In the genomic region with DNA sequence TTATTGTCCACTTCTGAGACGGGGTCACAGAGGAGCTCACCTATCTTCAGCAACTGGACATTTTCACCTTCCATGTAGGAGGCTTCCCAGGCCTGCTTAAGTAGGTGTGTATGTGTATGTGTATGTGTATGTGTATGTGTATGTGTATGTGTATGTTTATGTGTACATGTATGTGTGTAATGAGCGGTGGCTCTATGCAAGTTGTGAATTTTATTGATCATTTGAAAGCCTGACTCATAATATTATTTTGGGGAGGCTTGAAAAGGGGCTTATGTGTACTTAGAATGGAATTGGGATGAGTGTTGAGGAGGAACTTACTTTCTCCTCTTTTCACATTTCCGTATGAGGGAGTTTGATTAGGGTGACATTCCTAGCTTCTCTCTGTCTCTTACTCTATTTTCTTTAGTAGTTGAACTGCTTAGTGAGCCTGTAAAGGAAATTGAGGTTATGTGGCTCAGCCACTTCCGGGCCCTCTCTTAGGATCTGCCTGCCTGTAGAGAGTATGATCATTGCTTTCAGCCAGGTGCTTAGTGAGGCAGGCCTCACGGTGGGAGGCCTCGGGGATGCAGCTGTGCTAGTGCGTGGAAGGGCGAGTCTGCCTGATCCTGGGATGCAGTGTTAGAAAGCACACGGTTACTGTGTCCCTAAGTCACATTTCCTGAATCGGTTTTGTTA, we compare ENCODE assay signal across 8 cellular contexts.
DNase-seq lines count a peak whose midpoint lies in the region; ATAC-seq and TF ChIP-seq lines count a peak whose summit lies in the region.

No MANE protein-coding gene starts in this region.

- H3K36me3 ChIP-seq in GM23338 (ENCODE audit: insufficient read depth) (no peaks in the 10 kb centered on the region), gastrocnemius medialis (no peaks in the 10 kb centered on the region)

- H3K27me3 ChIP-seq in GM23338 (ENCODE audit: insufficient read depth): no peaks in the 10 kb centered on the region
- H3K27me3 ChIP-seq in gastrocnemius medialis: no peaks in the 10 kb centered on the region

- intact Hi-C loops in gastrocnemius medialis (cut with DNase I; ENCODE audit: low total_unique reads): no loop called here
- intact Hi-C loops in posterior vena cava (cut with DNase I): loop anchor here in 1 of 2 donors (10.0 kb wide), 2 partner anchors 65 to 115 kb away; partner anchors contain the start of genes IER5 and MR1

- H3K27ac ChIP-seq in GM23338 (ENCODE audit: low read depth) (no peak overlapping the region), gastrocnemius medialis (peak overlapping the region; percentile 93 to 99 (median 98)), caudate nucleus (ENCODE audit: low read depth, low read length) (no peak overlapping the region)

- H3F3A ChIP-seq in GM23338 (replicated peaks; ENCODE audit: low read depth): no peaks in the 10 kb centered on the region

- H3K4me1 ChIP-seq in GM23338 (ENCODE audit: insufficient read depth) (peaks cover 8% of the 10 kb centered on the region), gastrocnemius medialis (peaks cover 56 to 63% of the 10 kb centered on the region in 2 donors)

- TF ChIP-seq CTCF in GM23338 (conservative IDR thresholded peaks at IDR 0.05; ENCODE audit: low read depth in 2 of 2): no peak
- no peak for TF ChIP-seq CTCF in gastrocnemius medialis (IDR thresholded peaks at IDR 0.05 in 4 of 5, conservative IDR thresholded peaks at IDR 0.05 in 1 of 5)

- no peaks in the 10 kb centered on the region for H3K9me2 ChIP-seq in GM23338 (ENCODE audit: insufficient read depth)

- in situ Hi-C loops in gastrocnemius medialis (cut with MboI; ENCODE audit: low sequenced_read_pairs in 4 of 4): loop anchor here (5.0 to 10.0 kb wide), 4 partner anchors 65 to 115 kb away; partner anchors contain the start of genes IER5 (in 2 of the 4) and MR1 (in 2 of the 4)

- H3K27ac Mint-ChIP-seq in GM23338: no peak overlapping the region; the same call in 1 of the 2 replicates

- peak in 1 of 2 donors; percentile 11 for TF ChIP-seq POLR2A in gastrocnemius medialis (IDR thresholded peaks at IDR 0.05)

- H3K27me3 Mint-ChIP-seq in GM23338 (ENCODE audit: insufficient read depth, low read depth, poor library complexity): peaks cover 2% of the 10 kb centered on the region

- H3K79me2 ChIP-seq in GM23338 (replicated peaks; ENCODE audit: insufficient read depth): no peaks in the 10 kb centered on the region

- no peak overlapping the region for H3K4me2 ChIP-seq in GM23338

- peak; percentile 57 for ATAC-seq in GM18508 (IDR thresholded peaks at IDR 0.05; ENCODE audit: insufficient read depth, unreplicated experiment)
- peak; percentile 83 for ATAC-seq in GM23338
- ATAC-seq in gastrocnemius medialis: no peak

- no peaks in the 10 kb centered on the region for H3K36me3 Mint-ChIP-seq in GM23338 (ENCODE audit: low read depth)

- peaks cover 16% of the 10 kb centered on the region for H3K4me1 Mint-ChIP-seq in GM23338

- H3K4me3 Mint-ChIP-seq in GM23338: no peak overlapping the region

- no peaks in the 10 kb centered on the region for H3K9me3 ChIP-seq in gastrocnemius medialis

- H4K20me1 ChIP-seq in GM23338 (replicated peaks; ENCODE audit: insufficient read depth): no peaks in the 10 kb centered on the region

- H3K9me3 Mint-ChIP-seq in GM23338: peaks cover 3% of the 10 kb centered on the region; the same call in 2 of the 3 replicates

- H3K4me3 ChIP-seq in GM23338: no peak overlapping the region
- no peak overlapping the region for H3K4me3 ChIP-seq in gastrocnemius medialis

- no peak overlapping the region for H2AFZ ChIP-seq in GM23338

- peak; percentile 34 for DNase-seq in GM23338 (ENCODE audit: low spot score)
- DNase-seq in MV-4-11 (lab: John Stamatoyannopoulos, UW): peak; percentile 87
- peak; percentile 43 to 59 for DNase-seq in activated CD8-positive, alpha-beta memory T cell treated with anti-CD3 and anti-CD28 coated beads for 4 hours (ENCODE audit: low read depth in 2 of 2)
- DNase-seq in gastrocnemius medialis: no peak
- no peak for DNase-seq in HUDEP-2 (lab: John Stamatoyannopoulos, UW; ENCODE audit: unreplicated experiment in 76 of 76)
- no peak for DNase-seq in caudate nucleus (lab: John Stamatoyannopoulos, UW)
- DNase-seq in posterior vena cava (ENCODE audit: low spot score): no peak

TF ChIP-seq in GM23338, 12 proteins besides CTCF, POLR2A, EP300 and RAD21 (continues in another document):
- no peak for TF ChIP-seq ETS1 (IDR thresholded peaks at IDR 0.05)
- TF ChIP-seq, protein P1, sequence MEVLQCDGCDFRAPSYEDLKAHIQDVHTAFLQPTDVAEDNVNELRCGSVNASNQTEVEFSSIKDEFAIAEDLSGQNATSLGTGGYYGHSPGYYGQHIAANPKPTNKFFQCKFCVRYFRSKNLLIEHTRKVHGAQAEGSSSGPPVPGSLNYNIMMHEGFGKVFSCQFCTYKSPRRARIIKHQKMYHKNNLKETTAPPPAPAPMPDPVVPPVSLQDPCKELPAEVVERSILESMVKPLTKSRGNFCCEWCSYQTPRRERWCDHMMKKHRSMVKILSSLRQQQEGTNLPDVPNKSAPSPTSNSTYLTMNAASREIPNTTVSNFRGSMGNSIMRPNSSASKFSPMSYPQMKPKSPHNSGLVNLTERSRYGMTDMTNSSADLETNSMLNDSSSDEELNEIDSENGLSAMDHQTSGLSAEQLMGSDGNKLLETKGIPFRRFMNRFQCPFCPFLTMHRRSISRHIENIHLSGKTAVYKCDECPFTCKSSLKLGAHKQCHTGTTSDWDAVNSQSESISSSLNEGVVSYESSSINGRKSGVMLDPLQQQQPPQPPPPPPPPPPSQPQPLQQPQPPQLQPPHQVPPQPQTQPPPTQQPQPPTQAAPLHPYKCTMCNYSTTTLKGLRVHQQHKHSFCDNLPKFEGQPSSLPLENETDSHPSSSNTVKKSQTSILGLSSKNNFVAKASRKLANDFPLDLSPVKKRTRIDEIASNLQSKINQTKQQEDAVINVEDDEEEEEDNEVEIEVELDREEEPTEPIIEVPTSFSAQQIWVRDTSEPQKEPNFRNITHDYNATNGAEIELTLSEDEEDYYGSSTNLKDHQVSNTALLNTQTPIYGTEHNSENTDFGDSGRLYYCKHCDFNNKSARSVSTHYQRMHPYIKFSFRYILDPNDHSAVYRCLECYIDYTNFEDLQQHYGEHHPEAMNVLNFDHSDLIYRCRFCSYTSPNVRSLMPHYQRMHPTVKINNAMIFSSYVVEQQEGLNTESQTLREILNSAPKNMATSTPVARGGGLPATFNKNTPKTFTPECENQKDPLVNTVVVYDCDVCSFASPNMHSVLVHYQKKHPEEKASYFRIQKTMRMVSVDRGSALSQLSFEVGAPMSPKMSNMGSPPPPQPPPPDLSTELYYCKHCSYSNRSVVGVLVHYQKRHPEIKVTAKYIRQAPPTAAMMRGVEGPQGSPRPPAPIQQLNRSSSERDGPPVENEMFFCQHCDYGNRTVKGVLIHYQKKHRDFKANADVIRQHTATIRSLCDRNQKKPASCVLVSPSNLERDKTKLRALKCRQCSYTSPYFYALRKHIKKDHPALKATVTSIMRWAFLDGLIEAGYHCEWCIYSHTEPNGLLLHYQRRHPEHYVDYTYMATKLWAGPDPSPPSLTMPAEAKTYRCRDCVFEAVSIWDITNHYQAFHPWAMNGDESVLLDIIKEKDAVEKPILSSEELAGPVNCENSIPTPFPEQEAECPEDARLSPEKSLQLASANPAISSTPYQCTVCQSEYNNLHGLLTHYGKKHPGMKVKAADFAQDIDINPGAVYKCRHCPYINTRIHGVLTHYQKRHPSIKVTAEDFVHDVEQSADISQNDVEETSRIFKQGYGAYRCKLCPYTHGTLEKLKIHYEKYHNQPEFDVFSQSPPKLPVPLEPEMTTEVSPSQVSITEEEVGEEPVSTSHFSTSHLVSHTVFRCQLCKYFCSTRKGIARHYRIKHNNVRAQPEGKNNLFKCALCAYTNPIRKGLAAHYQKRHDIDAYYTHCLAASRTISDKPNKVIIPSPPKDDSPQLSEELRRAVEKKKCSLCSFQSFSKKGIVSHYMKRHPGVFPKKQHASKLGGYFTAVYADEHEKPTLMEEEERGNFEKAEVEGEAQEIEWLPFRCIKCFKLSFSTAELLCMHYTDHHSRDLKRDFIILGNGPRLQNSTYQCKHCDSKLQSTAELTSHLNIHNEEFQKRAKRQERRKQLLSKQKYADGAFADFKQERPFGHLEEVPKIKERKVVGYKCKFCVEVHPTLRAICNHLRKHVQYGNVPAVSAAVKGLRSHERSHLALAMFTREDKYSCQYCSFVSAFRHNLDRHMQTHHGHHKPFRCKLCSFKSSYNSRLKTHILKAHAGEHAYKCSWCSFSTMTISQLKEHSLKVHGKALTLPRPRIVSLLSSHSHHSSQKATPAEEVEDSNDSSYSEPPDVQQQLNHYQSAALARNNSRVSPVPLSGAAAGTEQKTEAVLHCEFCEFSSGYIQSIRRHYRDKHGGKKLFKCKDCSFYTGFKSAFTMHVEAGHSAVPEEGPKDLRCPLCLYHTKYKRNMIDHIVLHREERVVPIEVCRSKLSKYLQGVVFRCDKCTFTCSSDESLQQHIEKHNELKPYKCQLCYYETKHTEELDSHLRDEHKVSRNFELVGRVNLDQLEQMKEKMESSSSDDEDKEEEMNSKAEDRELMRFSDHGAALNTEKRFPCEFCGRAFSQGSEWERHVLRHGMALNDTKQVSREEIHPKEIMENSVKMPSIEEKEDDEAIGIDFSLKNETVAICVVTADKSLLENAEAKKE (CRISPR knock-in tag; IDR thresholded peaks at IDR 0.05): no peak

Comparison
In these comparisons a context has a peak if more than half of its experiments do, and no peak if none do; other contexts are left out.
1. ATAC-seq: peak in GM18508 (single experiment) and GM23338 (single experiment); none in gastrocnemius medialis (0 of 2).
2. DNase-seq: peak in GM23338 (single experiment), MV-4-11 (single experiment) and activated CD8-positive, alpha-beta memory T cell treated with anti-CD3 and anti-CD28 coated beads for 4 hours (2 of 2); none in gastrocnemius medialis (0 of 2), HUDEP-2 (0 of 76), caudate nucleus (0 of 61) and posterior vena cava (single experiment).
3. H3K27ac ChIP-seq: peak in gastrocnemius medialis (4 of 4); none in GM23338 (single experiment) and caudate nucleus (single experiment).